ENCODE assay signal across 1 cellular context in the genomic region with DNA sequence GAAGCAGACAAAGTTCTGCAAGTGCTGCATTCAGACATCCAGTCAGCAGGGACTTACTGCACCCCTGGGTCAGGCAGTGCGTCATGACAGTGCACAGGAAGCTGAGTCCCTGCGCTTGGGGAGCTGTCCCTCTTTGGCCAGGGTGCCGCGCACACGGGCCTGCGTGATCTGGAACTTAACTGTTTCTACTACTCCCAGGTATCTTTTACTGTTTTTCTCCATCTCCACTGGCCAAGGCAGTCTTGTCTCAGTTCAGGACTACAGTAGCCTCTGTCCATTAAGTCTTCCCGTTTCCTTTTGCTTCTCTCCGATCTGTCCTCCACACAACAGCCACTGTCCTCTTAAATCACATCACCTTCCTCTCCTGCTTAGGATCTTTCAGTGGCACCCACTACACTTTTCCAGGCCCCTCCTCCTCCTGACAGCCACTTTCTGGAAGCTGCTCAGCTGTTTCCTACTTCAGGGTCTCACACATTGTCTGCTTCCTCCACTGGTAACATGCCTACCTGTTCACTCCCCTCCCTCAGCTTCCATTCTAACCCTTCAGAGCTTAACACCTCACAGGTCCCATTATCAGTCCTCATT.
TF ChIP-seq lines count a peak whose summit lies in the region.

No MANE protein-coding gene starts in this region.

TF ChIP-seq in HepG2, 621 proteins besides CTCF, POLR2A, EP300 and RAD21 (continues in another document):
- TF ChIP-seq KLF6 (CRISPR knock-in tag; IDR thresholded peaks at IDR 0.05) (0 out of 2 replicates have a peak, but pooled peaks have one; percentile 23), RAD51 (IDR thresholded peaks at IDR 0.05; ENCODE audit: borderline replicate concordance) (no peak), RBM22 (optimal IDR thresholded peaks at IDR 0.05; ENCODE audit: low read length) (peak; percentile 100), RCOR2 (CRISPR knock-in tag; IDR thresholded peaks at IDR 0.05) (no peak), ZNF775 (CRISPR knock-in tag; IDR thresholded peaks at IDR 0.05; ENCODE audit: borderline replicate concordance) (no peak), SPEN (CRISPR knock-in tag; IDR thresholded peaks at IDR 0.05; ENCODE audit: low read depth) (peak; percentile 52), BRCA1 (CRISPR knock-in tag; IDR thresholded peaks at IDR 0.05) (no peak), KDM5A (IDR thresholded peaks at IDR 0.05; ENCODE audit: borderline replicate concordance, low read length) (no peak), ZNF737 (CRISPR knock-in tag; IDR thresholded peaks at IDR 0.05; ENCODE audit: borderline replicate concordance) (no peak), MZF1 (CRISPR knock-in tag; IDR thresholded peaks at IDR 0.05; ENCODE audit: borderline replicate concordance) (no peak), PAF1 (CRISPR knock-in tag; IDR thresholded peaks at IDR 0.05) (peak; percentile 90), ZNF766 (CRISPR knock-in tag; IDR thresholded peaks at IDR 0.05; ENCODE audit: borderline replicate concordance) (no peak), BRD4 (CRISPR knock-in tag; IDR thresholded peaks at IDR 0.05) (no peak), CAMTA2 (CRISPR knock-in tag; IDR thresholded peaks at IDR 0.05; ENCODE audit: borderline replicate concordance) (no peak), FOXP1 (IDR thresholded peaks at IDR 0.05) (no peak), FOXP1 (CRISPR knock-in tag; IDR thresholded peaks at IDR 0.05) (no peak), ZNF234 (CRISPR knock-in tag; conservative IDR thresholded peaks at IDR 0.05) (no peak), CENPT (CRISPR knock-in tag; IDR thresholded peaks at IDR 0.05; ENCODE audit: low read depth) (0 out of 2 replicates have a peak, but pooled peaks have one; percentile 49), HNRNPH1 (optimal IDR thresholded peaks at IDR 0.05; ENCODE audit: low read depth, low read length) (peak; percentile 75), ZSCAN21 (CRISPR knock-in tag; IDR thresholded peaks at IDR 0.05; ENCODE audit: borderline replicate concordance) (no peak), ZNF891 (CRISPR knock-in tag; IDR thresholded peaks at IDR 0.05) (no peak), HNF4G (IDR thresholded peaks at IDR 0.05; ENCODE audit: borderline replicate concordance, low read depth, low read length) (no peak), HNF4G (CRISPR knock-in tag; IDR thresholded peaks at IDR 0.05; ENCODE audit: borderline replicate concordance, low read depth) (no peak), CBFB (CRISPR knock-in tag; IDR thresholded peaks at IDR 0.05) (0 out of 2 replicates have a peak, but pooled peaks have one; percentile 7), FOSL2 (CRISPR knock-in tag; IDR thresholded peaks at IDR 0.05) (no peak), FOXM1 (CRISPR knock-in tag; IDR thresholded peaks at IDR 0.05) (no peak), SAP130 (CRISPR knock-in tag; IDR thresholded peaks at IDR 0.05; ENCODE audit: low read depth) (peak; percentile 11; the same call in 1 of the 2 replicates), POLR2G (IDR thresholded peaks at IDR 0.05; ENCODE audit: low read depth, low read length) (peak; percentile 62), NONO (IDR thresholded peaks at IDR 0.05) (no peak), NONO (CRISPR knock-in tag; conservative IDR thresholded peaks at IDR 0.05) (0 out of 2 replicates have a peak, but pooled peaks have one; percentile 43), MEIS1 (CRISPR knock-in tag; IDR thresholded peaks at IDR 0.05; ENCODE audit: borderline replicate concordance) (0 out of 2 replicates have a peak, but pooled peaks have one; percentile 44)
- TF ChIP-seq, protein P1, sequence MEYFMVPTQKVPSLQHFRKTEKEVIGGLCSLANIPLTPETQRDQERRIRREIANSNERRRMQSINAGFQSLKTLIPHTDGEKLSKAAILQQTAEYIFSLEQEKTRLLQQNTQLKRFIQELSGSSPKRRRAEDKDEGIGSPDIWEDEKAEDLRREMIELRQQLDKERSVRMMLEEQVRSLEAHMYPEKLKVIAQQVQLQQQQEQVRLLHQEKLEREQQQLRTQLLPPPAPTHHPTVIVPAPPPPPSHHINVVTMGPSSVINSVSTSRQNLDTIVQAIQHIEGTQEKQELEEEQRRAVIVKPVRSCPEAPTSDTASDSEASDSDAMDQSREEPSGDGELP (IDR thresholded peaks at IDR 0.05; ENCODE audit: borderline replicate concordance, low read depth) = peak; percentile 54; the same call in 1 of the 2 replicates
- TF ChIP-seq, protein P2, sequence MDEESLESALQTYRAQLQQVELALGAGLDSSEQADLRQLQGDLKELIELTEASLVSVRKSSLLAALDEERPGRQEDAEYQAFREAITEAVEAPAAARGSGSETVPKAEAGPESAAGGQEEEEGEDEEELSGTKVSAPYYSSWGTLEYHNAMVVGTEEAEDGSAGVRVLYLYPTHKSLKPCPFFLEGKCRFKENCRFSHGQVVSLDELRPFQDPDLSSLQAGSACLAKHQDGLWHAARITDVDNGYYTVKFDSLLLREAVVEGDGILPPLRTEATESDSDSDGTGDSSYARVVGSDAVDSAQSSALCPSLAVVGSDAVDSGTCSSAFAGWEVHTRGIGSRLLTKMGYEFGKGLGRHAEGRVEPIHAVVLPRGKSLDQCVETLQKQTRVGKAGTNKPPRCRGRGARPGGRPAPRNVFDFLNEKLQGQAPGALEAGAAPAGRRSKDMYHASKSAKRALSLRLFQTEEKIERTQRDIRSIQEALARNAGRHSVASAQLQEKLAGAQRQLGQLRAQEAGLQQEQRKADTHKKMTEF (CRISPR knock-in tag; IDR thresholded peaks at IDR 0.05) = 0 out of 2 replicates have a peak, but pooled peaks have one; percentile 4
- TF ChIP-seq, protein P3, sequence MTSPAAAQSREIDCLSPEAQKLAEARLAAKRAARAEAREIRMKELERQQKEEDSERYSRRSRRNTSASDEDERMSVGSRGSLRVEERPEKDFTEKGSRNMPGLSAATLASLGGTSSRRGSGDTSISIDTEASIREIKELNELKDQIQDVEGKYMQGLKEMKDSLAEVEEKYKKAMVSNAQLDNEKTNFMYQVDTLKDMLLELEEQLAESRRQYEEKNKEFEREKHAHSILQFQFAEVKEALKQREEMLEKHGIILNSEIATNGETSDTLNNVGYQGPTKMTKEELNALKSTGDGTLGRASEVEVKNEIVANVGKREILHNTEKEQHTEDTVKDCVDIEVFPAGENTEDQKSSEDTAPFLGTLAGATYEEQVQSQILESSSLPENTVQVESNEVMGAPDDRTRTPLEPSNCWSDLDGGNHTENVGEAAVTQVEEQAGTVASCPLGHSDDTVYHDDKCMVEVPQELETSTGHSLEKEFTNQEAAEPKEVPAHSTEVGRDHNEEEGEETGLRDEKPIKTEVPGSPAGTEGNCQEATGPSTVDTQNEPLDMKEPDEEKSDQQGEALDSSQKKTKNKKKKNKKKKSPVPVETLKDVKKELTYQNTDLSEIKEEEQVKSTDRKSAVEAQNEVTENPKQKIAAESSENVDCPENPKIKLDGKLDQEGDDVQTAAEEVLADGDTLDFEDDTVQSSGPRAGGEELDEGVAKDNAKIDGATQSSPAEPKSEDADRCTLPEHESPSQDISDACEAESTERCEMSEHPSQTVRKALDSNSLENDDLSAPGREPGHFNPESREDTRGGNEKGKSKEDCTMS (CRISPR knock-in tag; conservative IDR thresholded peaks at IDR 0.05) = no peak
- TF ChIP-seq, protein P4, sequence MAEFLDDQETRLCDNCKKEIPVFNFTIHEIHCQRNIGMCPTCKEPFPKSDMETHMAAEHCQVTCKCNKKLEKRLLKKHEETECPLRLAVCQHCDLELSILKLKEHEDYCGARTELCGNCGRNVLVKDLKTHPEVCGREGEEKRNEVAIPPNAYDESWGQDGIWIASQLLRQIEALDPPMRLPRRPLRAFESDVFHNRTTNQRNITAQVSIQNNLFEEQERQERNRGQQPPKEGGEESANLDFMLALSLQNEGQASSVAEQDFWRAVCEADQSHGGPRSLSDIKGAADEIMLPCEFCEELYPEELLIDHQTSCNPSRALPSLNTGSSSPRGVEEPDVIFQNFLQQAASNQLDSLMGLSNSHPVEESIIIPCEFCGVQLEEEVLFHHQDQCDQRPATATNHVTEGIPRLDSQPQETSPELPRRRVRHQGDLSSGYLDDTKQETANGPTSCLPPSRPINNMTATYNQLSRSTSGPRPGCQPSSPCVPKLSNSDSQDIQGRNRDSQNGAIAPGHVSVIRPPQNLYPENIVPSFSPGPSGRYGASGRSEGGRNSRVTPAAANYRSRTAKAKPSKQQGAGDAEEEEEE (CRISPR knock-in tag; IDR thresholded peaks at IDR 0.05; ENCODE audit: borderline replicate concordance) = 0 out of 2 replicates have a peak, but pooled peaks have one; percentile 68
- TF ChIP-seq, protein P5, sequence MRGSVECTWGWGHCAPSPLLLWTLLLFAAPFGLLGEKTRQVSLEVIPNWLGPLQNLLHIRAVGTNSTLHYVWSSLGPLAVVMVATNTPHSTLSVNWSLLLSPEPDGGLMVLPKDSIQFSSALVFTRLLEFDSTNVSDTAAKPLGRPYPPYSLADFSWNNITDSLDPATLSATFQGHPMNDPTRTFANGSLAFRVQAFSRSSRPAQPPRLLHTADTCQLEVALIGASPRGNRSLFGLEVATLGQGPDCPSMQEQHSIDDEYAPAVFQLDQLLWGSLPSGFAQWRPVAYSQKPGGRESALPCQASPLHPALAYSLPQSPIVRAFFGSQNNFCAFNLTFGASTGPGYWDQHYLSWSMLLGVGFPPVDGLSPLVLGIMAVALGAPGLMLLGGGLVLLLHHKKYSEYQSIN (CRISPR knock-in tag; IDR thresholded peaks at IDR 0.05; ENCODE audit: borderline replicate concordance) = no peak
- TF ChIP-seq, protein P6, sequence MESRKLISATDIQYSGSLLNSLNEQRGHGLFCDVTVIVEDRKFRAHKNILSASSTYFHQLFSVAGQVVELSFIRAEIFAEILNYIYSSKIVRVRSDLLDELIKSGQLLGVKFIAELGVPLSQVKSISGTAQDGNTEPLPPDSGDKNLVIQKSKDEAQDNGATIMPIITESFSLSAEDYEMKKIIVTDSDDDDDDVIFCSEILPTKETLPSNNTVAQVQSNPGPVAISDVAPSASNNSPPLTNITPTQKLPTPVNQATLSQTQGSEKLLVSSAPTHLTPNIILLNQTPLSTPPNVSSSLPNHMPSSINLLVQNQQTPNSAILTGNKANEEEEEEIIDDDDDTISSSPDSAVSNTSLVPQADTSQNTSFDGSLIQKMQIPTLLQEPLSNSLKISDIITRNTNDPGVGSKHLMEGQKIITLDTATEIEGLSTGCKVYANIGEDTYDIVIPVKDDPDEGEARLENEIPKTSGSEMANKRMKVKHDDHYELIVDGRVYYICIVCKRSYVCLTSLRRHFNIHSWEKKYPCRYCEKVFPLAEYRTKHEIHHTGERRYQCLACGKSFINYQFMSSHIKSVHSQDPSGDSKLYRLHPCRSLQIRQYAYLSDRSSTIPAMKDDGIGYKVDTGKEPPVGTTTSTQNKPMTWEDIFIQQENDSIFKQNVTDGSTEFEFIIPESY (CRISPR knock-in tag; IDR thresholded peaks at IDR 0.05) = peak; percentile 25; the same call in 1 of the 2 replicates
- TF ChIP-seq, protein P7, sequence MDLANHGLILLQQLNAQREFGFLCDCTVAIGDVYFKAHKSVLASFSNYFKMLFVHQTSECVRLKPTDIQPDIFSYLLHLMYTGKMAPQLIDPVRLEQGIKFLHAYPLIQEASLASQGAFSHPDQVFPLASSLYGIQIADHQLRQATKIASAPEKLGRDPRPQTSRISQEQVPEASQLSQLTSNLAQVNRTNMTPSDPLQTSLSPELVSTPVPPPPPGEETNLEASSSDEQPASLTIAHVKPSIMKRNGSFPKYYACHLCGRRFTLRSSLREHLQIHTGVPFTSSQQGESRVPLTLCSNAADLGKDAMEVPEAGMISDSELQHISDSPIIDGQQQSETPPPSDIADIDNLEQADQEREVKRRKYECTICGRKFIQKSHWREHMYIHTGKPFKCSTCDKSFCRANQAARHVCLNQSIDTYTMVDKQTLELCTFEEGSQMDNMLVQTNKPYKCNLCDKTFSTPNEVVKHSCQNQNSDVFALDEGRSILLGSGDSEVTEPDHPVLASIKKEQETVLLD (CRISPR knock-in tag; IDR thresholded peaks at IDR 0.05; ENCODE audit: low read depth) = 0 out of 2 replicates have a peak, but pooled peaks have one; percentile 24
- TF ChIP-seq, protein P8, sequence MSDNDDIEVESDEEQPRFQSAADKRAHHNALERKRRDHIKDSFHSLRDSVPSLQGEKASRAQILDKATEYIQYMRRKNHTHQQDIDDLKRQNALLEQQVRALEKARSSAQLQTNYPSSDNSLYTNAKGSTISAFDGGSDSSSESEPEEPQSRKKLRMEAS (IDR thresholded peaks at IDR 0.05) = no peak
- TF ChIP-seq, protein P9, sequence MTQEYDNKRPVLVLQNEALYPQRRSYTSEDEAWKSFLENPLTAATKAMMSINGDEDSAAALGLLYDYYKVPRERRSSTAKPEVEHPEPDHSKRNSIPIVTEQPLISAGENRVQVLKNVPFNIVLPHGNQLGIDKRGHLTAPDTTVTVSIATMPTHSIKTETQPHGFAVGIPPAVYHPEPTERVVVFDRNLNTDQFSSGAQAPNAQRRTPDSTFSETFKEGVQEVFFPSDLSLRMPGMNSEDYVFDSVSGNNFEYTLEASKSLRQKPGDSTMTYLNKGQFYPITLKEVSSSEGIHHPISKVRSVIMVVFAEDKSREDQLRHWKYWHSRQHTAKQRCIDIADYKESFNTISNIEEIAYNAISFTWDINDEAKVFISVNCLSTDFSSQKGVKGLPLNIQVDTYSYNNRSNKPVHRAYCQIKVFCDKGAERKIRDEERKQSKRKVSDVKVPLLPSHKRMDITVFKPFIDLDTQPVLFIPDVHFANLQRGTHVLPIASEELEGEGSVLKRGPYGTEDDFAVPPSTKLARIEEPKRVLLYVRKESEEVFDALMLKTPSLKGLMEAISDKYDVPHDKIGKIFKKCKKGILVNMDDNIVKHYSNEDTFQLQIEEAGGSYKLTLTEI (CRISPR knock-in tag; conservative IDR thresholded peaks at IDR 0.05) = no peak
- TF ChIP-seq, protein P10, sequence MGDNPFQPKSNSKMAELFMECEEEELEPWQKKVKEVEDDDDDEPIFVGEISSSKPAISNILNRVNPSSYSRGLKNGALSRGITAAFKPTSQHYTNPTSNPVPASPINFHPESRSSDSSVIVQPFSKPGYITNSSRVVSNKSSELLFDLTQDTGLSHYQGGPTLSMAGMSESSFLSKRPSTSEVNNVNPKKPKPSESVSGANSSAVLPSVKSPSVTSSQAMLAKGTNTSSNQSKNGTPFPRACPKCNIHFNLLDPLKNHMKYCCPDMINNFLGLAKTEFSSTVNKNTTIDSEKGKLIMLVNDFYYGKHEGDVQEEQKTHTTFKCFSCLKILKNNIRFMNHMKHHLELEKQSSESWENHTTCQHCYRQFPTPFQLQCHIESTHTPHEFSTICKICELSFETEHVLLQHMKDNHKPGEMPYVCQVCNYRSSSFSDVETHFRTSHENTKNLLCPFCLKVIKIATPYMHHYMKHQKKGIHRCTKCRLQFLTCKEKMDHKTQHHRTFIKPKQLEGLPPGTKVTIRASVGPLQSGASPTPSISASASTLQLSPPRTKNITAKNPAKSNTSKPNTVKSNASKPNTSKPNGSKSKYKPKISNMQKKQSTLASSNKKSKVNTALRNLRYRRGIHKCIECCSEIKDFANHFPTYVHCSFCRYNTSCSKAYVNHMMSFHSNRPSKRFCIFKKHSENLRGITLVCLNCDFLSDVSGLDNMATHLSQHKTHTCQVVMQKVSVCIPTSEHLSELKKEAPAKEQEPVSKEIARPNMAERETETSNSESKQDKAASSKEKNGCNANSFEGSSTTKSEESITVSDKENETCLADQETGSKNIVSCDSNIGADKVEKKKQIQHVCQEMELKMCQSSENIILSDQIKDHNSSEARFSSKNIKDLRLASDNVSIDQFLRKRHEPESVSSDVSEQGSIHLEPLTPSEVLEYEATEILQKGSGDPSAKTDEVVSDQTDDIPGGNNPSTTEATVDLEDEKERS (CRISPR knock-in tag; IDR thresholded peaks at IDR 0.05) = 0 out of 2 replicates have a peak, but pooled peaks have one; percentile 1
- TF ChIP-seq, protein P11, sequence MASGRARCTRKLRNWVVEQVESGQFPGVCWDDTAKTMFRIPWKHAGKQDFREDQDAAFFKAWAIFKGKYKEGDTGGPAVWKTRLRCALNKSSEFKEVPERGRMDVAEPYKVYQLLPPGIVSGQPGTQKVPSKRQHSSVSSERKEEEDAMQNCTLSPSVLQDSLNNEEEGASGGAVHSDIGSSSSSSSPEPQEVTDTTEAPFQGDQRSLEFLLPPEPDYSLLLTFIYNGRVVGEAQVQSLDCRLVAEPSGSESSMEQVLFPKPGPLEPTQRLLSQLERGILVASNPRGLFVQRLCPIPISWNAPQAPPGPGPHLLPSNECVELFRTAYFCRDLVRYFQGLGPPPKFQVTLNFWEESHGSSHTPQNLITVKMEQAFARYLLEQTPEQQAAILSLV (CRISPR knock-in tag; IDR thresholded peaks at IDR 0.05; ENCODE audit: borderline replicate concordance) = peak; percentile 90
